In genomic region chr18:70172225-70172624, GRCh38 we compare ENCODE assay signal across 10 cellular contexts. TPM values are rescaled to one million over a fixed set of nuclear protein-coding genes. Genes with fewer than 3 reads are reported as not detected.
DNase-seq lines count a peak whose midpoint lies in the region; ATAC-seq, FAIRE-seq and TF ChIP-seq lines count a peak whose summit lies in the region.
"Had no signal": no experiment of that assay in that cellular context is flagged by ENCODE, and none has a peak within 500 bp of the region (broad histone marks: within the 10 kb centered on the region; RNA-seq: fewer than 3 reads in every experiment).

No MANE protein-coding gene starts in this region.

- no peaks in the 10 kb centered on the region for H3K27me3 Mint-ChIP-seq in activated T-helper 17 cell treated with anti-CD3 and anti-CD28 coated beads, Interleukin-2, amount 50 U/mL, for 72 hours
- H3K27me3 Mint-ChIP-seq: naive B cell had no signal

- no peak overlapping the region for H3K27ac Mint-ChIP-seq in activated T-helper 17 cell treated with anti-CD3 and anti-CD28 coated beads, Interleukin-2, amount 50 U/mL, for 72 hours
- H3K27ac Mint-ChIP-seq: naive B cell had no signal

- no peaks in the 10 kb centered on the region for H3K4me1 Mint-ChIP-seq in activated T-helper 17 cell treated with anti-CD3 and anti-CD28 coated beads, Interleukin-2, amount 50 U/mL, for 72 hours
- H3K4me1 Mint-ChIP-seq: naive B cell had no signal

- H3K27me3 ChIP-seq in keratinocyte (ENCODE audit: control insufficient read depth, extremely low read depth, insufficient read depth, low read length): no peaks in the 10 kb centered on the region

- ATAC-seq in GM21423 (IDR thresholded peaks at IDR 0.05; ENCODE audit: unreplicated experiment): no peak
- ATAC-seq in GM19023 (IDR thresholded peaks at IDR 0.05; ENCODE audit: unreplicated experiment): no peak
- no peak for ATAC-seq in activated T-helper 17 cell treated with anti-CD3 and anti-CD28 coated beads, Interleukin-2, amount 50 U/mL, for 72 hours (replicated peaks)

- no peaks in the 10 kb centered on the region for H3K36me3 ChIP-seq in keratinocyte (ENCODE audit: control insufficient read depth in 2 of 2, extremely low read depth in 1 of 2, insufficient read depth in 2 of 2, low read length in 2 of 2)

- H3K9me1 ChIP-seq in keratinocyte (ENCODE audit: control insufficient read depth, extremely low read depth, insufficient read depth, low read length): no peaks in the 10 kb centered on the region

- no peak for FAIRE-seq in keratinocyte (lab: Jason Lieb, UNC)

- H3K4me3 ChIP-seq in AG10803 (ENCODE audit: low read length): no peak overlapping the region
- H3K4me3 ChIP-seq in astrocyte of the cerebellum (ENCODE audit: low read depth, low read length): no peak overlapping the region
- no peak overlapping the region for H3K4me3 ChIP-seq in keratinocyte (ENCODE audit: control insufficient read depth in 2 of 3, extremely low read depth in 1 of 3, insufficient read depth in 2 of 3, low read depth in 1 of 3, low read length in 3 of 3)

- H3K4me1 ChIP-seq in keratinocyte (ENCODE audit: control insufficient read depth, extremely low read depth, insufficient read depth, low read length): no peaks in the 10 kb centered on the region

- H3K4me3 Mint-ChIP-seq in activated T-helper 17 cell treated with anti-CD3 and anti-CD28 coated beads, Interleukin-2, amount 50 U/mL, for 72 hours: no peak overlapping the region
- H3K4me3 Mint-ChIP-seq: naive B cell had no signal

- DNase-seq in AG10803 (ENCODE audit: low read depth): peak; percentile 38
- peak; percentile 33 for DNase-seq in HCEC 1CT
- peak; percentile 22 for DNase-seq in astrocyte of the cerebellum (ENCODE audit: low read depth)
- no peak for DNase-seq in keratinocyte (ENCODE audit: low read depth, low spot score)
- DNase-seq in medulla oblongata (ENCODE audit: extremely low spot score): no peak
- DNase-seq: naive B cell, NCI-H526 had no signal

- no peaks in the 10 kb centered on the region for H3K79me2 ChIP-seq in keratinocyte (ENCODE audit: control insufficient read depth, insufficient read depth, low read length)

- no peak overlapping the region for H3K27ac ChIP-seq in keratinocyte (ENCODE audit: control insufficient read depth, insufficient read depth, low read length)

- no peak overlapping the region for H3K9ac ChIP-seq in keratinocyte (ENCODE audit: control insufficient read depth, extremely low read depth, insufficient read depth, low read length)

- no peaks in the 10 kb centered on the region for H4K20me1 ChIP-seq in keratinocyte (ENCODE audit: control insufficient read depth, extremely low read depth, insufficient read depth, low read length)

- in situ Hi-C loops in astrocyte of the cerebellum (cut with HindIII; ENCODE audit: low sequenced_read_pairs): no loop called here

- no peaks in the 10 kb centered on the region for H3K9me3 Mint-ChIP-seq in activated T-helper 17 cell treated with anti-CD3 and anti-CD28 coated beads, Interleukin-2, amount 50 U/mL, for 72 hours
- H3K9me3 Mint-ChIP-seq: naive B cell had no signal

- H3K9me3 ChIP-seq in keratinocyte (ENCODE audit: control insufficient read depth, low read depth, low read length): no peaks in the 10 kb centered on the region

- peaks cover 49% of the 10 kb centered on the region for H3K36me3 Mint-ChIP-seq in activated T-helper 17 cell treated with anti-CD3 and anti-CD28 coated beads, Interleukin-2, amount 50 U/mL, for 72 hours (ENCODE audit: low read depth)

- no peak overlapping the region for H2AFZ ChIP-seq in keratinocyte (ENCODE audit: control insufficient read depth, low read length)

- dilution Hi-C loops in keratinocyte (cut with MboI; ENCODE audit: extremely low pct_ligation_motif_present, low sequenced_read_pairs): no loop called here

- TF ChIP-seq CTCF in AG10803 (conservative IDR thresholded peaks at IDR 0.05; ENCODE audit: low read length): peak; percentile 56
- TF ChIP-seq CTCF in astrocyte of the cerebellum (IDR thresholded peaks at IDR 0.05; ENCODE audit: low read depth, low read length, missing control alignments): peak; percentile 47
- TF ChIP-seq CTCF in keratinocyte (optimal IDR thresholded peaks at IDR 0.05 in 1 of 3, IDR thresholded peaks at IDR 0.05 in 1 of 3, conservative IDR thresholded peaks at IDR 0.05 in 1 of 3; ENCODE audit: extremely low read depth in 1 of 3, insufficient read depth in 2 of 3, low read length in 3 of 3): peak in 2 of 3 experiments; percentile 12

- no peak overlapping the region for H3K4me2 ChIP-seq in keratinocyte (ENCODE audit: control insufficient read depth, extremely low read depth, insufficient read depth, low read depth, low read length)

RNA-seq across cellular contexts. Expression of gene RTTN, which starts 33.3 kb away (rescaled TPM):
- 41.8 to 77.3 TPM (median 49.8 TPM) in 3 replicates for polyA plus RNA-seq in keratinocyte
- polyA plus RNA-seq in keratinocyte (2011; ENCODE audit: low read depth): 32.0 TPM
- 26.6 and 61.1 TPM in 2 replicates for polyA plus RNA-seq in keratinocyte (2011; cell fraction: cytosol; rRNA removed)
- 64.2 and 72.3 TPM in 2 replicates for polyA plus RNA-seq in keratinocyte (2011; cell fraction: nucleus; rRNA removed)
- polyA plus RNA-seq in keratinocyte (2012; ENCODE audit: low replicate concordance): 17.3 and 27.5 TPM in 2 replicates
- 23.5 to 81.4 TPM (median 34.6 TPM) in 3 replicates for polyA minus RNA-seq in keratinocyte
- polyA minus RNA-seq in keratinocyte (2011; cell fraction: cytosol; rRNA and poly(A)+ RNA removed): 13.6 TPM
- 65.8 and 119 TPM in 2 replicates for polyA minus RNA-seq in keratinocyte (2011; cell fraction: nucleus; rRNA and poly(A)+ RNA removed)
- 10 to 100 TPM; 36.4 to 45.6 TPM for total RNA-seq in activated T-helper 17 cell treated with anti-CD3 and anti-CD28 coated beads, Interleukin-2, amount 50 U/mL, for 72 hours

Comparison
In these comparisons a context has a peak if more than half of its experiments do, and no peak if none do; other contexts are left out.
1. DNase-seq: peak in AG10803 (single experiment), HCEC 1CT (single experiment) and astrocyte of the cerebellum (single experiment); none in keratinocyte (single experiment) and medulla oblongata (single experiment).
2. Peak in every context shown above with its lines, with median percentiles within 50 percentile points of each other: CTCF ChIP-seq.